2 cellular contexts compared by ENCODE assay signal in the genomic region with DNA sequence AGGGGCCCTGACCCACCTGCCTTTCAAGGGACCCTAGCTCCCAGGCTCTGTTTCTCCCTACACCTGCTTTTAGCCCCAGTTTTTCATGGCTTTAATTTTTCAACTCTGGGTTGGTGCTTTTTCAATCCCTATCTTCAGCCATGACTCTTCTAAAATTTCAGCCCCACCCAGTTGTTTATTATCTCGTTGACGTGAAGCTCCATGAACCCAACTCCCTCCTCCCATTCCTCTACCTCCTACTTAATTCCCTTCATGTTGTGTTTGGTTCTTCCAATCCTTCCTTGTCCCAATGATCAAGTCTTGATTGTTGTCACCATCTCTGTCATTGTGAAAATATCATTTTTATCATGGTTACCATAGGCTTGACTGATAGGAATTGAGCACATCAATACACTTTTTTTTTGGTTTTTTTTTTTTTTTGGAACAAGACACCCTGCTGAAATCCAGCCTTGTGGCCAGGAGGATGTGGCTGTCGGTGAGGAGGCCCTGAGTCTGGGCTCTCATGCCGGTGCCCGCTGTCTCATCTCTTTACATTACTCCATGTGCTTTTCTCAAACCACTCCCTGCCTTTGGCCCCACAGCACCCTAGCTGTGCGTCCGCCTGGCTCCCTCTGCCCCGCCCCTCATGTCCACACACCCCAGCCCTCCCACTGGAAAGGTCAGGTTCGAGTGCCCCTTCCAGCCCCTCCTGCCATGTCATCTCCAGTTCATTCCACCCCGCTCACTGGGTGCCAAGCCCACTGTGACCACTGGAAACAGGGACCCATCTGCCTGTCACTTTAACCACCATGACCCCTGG.
TF ChIP-seq lines count a peak whose summit lies in the region.

No MANE protein-coding gene starts in this region.

TF ChIP-seq in GM23338, 12 proteins besides CTCF, POLR2A, EP300 and RAD21 (continues in another document):
- TF ChIP-seq, protein P1, sequence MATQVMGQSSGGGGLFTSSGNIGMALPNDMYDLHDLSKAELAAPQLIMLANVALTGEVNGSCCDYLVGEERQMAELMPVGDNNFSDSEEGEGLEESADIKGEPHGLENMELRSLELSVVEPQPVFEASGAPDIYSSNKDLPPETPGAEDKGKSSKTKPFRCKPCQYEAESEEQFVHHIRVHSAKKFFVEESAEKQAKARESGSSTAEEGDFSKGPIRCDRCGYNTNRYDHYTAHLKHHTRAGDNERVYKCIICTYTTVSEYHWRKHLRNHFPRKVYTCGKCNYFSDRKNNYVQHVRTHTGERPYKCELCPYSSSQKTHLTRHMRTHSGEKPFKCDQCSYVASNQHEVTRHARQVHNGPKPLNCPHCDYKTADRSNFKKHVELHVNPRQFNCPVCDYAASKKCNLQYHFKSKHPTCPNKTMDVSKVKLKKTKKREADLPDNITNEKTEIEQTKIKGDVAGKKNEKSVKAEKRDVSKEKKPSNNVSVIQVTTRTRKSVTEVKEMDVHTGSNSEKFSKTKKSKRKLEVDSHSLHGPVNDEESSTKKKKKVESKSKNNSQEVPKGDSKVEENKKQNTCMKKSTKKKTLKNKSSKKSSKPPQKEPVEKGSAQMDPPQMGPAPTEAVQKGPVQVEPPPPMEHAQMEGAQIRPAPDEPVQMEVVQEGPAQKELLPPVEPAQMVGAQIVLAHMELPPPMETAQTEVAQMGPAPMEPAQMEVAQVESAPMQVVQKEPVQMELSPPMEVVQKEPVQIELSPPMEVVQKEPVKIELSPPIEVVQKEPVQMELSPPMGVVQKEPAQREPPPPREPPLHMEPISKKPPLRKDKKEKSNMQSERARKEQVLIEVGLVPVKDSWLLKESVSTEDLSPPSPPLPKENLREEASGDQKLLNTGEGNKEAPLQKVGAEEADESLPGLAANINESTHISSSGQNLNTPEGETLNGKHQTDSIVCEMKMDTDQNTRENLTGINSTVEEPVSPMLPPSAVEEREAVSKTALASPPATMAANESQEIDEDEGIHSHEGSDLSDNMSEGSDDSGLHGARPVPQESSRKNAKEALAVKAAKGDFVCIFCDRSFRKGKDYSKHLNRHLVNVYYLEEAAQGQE (IDR thresholded peaks at IDR 0.05; ENCODE audit: unreplicated experiment), result no peak
- TF ChIP-seq, protein P2, sequence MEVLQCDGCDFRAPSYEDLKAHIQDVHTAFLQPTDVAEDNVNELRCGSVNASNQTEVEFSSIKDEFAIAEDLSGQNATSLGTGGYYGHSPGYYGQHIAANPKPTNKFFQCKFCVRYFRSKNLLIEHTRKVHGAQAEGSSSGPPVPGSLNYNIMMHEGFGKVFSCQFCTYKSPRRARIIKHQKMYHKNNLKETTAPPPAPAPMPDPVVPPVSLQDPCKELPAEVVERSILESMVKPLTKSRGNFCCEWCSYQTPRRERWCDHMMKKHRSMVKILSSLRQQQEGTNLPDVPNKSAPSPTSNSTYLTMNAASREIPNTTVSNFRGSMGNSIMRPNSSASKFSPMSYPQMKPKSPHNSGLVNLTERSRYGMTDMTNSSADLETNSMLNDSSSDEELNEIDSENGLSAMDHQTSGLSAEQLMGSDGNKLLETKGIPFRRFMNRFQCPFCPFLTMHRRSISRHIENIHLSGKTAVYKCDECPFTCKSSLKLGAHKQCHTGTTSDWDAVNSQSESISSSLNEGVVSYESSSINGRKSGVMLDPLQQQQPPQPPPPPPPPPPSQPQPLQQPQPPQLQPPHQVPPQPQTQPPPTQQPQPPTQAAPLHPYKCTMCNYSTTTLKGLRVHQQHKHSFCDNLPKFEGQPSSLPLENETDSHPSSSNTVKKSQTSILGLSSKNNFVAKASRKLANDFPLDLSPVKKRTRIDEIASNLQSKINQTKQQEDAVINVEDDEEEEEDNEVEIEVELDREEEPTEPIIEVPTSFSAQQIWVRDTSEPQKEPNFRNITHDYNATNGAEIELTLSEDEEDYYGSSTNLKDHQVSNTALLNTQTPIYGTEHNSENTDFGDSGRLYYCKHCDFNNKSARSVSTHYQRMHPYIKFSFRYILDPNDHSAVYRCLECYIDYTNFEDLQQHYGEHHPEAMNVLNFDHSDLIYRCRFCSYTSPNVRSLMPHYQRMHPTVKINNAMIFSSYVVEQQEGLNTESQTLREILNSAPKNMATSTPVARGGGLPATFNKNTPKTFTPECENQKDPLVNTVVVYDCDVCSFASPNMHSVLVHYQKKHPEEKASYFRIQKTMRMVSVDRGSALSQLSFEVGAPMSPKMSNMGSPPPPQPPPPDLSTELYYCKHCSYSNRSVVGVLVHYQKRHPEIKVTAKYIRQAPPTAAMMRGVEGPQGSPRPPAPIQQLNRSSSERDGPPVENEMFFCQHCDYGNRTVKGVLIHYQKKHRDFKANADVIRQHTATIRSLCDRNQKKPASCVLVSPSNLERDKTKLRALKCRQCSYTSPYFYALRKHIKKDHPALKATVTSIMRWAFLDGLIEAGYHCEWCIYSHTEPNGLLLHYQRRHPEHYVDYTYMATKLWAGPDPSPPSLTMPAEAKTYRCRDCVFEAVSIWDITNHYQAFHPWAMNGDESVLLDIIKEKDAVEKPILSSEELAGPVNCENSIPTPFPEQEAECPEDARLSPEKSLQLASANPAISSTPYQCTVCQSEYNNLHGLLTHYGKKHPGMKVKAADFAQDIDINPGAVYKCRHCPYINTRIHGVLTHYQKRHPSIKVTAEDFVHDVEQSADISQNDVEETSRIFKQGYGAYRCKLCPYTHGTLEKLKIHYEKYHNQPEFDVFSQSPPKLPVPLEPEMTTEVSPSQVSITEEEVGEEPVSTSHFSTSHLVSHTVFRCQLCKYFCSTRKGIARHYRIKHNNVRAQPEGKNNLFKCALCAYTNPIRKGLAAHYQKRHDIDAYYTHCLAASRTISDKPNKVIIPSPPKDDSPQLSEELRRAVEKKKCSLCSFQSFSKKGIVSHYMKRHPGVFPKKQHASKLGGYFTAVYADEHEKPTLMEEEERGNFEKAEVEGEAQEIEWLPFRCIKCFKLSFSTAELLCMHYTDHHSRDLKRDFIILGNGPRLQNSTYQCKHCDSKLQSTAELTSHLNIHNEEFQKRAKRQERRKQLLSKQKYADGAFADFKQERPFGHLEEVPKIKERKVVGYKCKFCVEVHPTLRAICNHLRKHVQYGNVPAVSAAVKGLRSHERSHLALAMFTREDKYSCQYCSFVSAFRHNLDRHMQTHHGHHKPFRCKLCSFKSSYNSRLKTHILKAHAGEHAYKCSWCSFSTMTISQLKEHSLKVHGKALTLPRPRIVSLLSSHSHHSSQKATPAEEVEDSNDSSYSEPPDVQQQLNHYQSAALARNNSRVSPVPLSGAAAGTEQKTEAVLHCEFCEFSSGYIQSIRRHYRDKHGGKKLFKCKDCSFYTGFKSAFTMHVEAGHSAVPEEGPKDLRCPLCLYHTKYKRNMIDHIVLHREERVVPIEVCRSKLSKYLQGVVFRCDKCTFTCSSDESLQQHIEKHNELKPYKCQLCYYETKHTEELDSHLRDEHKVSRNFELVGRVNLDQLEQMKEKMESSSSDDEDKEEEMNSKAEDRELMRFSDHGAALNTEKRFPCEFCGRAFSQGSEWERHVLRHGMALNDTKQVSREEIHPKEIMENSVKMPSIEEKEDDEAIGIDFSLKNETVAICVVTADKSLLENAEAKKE (CRISPR knock-in tag; IDR thresholded peaks at IDR 0.05), result no peak
- TF ChIP-seq ZNF114 (CRISPR knock-in tag; IDR thresholded peaks at IDR 0.05) (no peak), JUNB (IDR thresholded peaks at IDR 0.05; ENCODE audit: unreplicated experiment) (no peak), CREB1 (CRISPR knock-in tag; IDR thresholded peaks at IDR 0.05; ENCODE audit: low read depth) (no peak), NANOG (IDR thresholded peaks at IDR 0.05; ENCODE audit: borderline replicate concordance) (no peak)
- TF ChIP-seq, protein P3, sequence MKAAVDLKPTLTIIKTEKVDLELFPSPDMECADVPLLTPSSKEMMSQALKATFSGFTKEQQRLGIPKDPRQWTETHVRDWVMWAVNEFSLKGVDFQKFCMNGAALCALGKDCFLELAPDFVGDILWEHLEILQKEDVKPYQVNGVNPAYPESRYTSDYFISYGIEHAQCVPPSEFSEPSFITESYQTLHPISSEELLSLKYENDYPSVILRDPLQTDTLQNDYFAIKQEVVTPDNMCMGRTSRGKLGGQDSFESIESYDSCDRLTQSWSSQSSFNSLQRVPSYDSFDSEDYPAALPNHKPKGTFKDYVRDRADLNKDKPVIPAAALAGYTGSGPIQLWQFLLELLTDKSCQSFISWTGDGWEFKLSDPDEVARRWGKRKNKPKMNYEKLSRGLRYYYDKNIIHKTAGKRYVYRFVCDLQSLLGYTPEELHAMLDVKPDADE (IDR thresholded peaks at IDR 0.05), result no peak

TF ChIP-seq in K562, 482 proteins besides CTCF, POLR2A, EP300 and RAD21 (continues in another document):
- TF ChIP-seq ZKSCAN8 (CRISPR knock-in tag; IDR thresholded peaks at IDR 0.05) (no peak), ZNF778 (CRISPR knock-in tag; IDR thresholded peaks at IDR 0.05) (no peak), CHCHD3 (CRISPR knock-in tag; IDR thresholded peaks at IDR 0.05) (no peak), SIN3B (IDR thresholded peaks at IDR 0.05; ENCODE audit: low read depth) (no peak), ZNF384 (IDR thresholded peaks at IDR 0.05; ENCODE audit: low read depth, low read length) (peak; percentile 50; the same call in 1 of the 2 replicates), FOXJ2 (tag; IDR thresholded peaks at IDR 0.05) (no peak), JUND (IDR thresholded peaks at IDR 0.05; ENCODE audit: borderline replicate concordance, low read depth, low read length) (no peak), JUND (tag; IDR thresholded peaks at IDR 0.05; ENCODE audit: borderline replicate concordance, low read depth, low read length) (peak; percentile 9; the same call in 1 of the 3 replicates), EHMT2 (IDR thresholded peaks at IDR 0.05) (peak; percentile 76), CEBPG (CRISPR knock-in tag; IDR thresholded peaks at IDR 0.05) (no peak), CEBPG (tag; conservative IDR thresholded peaks at IDR 0.05 in 1 of 2, IDR thresholded peaks at IDR 0.05 in 1 of 2) (no peak), RNF2 (IDR thresholded peaks at IDR 0.05) (no peak), TEAD4 (IDR thresholded peaks at IDR 0.05; ENCODE audit: low read length) (no peak), TEAD4 (CRISPR knock-in tag; IDR thresholded peaks at IDR 0.05; ENCODE audit: borderline replicate concordance) (no peak), ZNF133 (CRISPR knock-in tag; IDR thresholded peaks at IDR 0.05) (no peak), DIDO1 (tag; IDR thresholded peaks at IDR 0.05; ENCODE audit: low read depth) (no peak), DPF2 (IDR thresholded peaks at IDR 0.05) (peak; percentile 62), ATF1 (CRISPR knock-in tag; IDR thresholded peaks at IDR 0.05) (no peak), ATF1 (tag; IDR thresholded peaks at IDR 0.05) (peak; percentile 65), ZFX (CRISPR knock-in tag; IDR thresholded peaks at IDR 0.05) (no peak), U2AF1 (optimal IDR thresholded peaks at IDR 0.05; ENCODE audit: low read depth, low read length) (no peak), ZNF41 (CRISPR knock-in tag; conservative IDR thresholded peaks at IDR 0.05) (no peak), MCM5 (IDR thresholded peaks at IDR 0.05; ENCODE audit: low read depth) (no peak), ZNF3 (CRISPR knock-in tag; IDR thresholded peaks at IDR 0.05) (no peak), CAMTA2 (CRISPR knock-in tag; conservative IDR thresholded peaks at IDR 0.05) (no peak), STAT5B (CRISPR knock-in tag; IDR thresholded peaks at IDR 0.05) (no peak), MAFF (IDR thresholded peaks at IDR 0.05; ENCODE audit: low read length) (0 out of 2 replicates have a peak, but pooled peaks have one; percentile 33), ZNF76 (CRISPR knock-in tag; IDR thresholded peaks at IDR 0.05; ENCODE audit: borderline replicate concordance) (no peak)
- TF ChIP-seq, protein P4, sequence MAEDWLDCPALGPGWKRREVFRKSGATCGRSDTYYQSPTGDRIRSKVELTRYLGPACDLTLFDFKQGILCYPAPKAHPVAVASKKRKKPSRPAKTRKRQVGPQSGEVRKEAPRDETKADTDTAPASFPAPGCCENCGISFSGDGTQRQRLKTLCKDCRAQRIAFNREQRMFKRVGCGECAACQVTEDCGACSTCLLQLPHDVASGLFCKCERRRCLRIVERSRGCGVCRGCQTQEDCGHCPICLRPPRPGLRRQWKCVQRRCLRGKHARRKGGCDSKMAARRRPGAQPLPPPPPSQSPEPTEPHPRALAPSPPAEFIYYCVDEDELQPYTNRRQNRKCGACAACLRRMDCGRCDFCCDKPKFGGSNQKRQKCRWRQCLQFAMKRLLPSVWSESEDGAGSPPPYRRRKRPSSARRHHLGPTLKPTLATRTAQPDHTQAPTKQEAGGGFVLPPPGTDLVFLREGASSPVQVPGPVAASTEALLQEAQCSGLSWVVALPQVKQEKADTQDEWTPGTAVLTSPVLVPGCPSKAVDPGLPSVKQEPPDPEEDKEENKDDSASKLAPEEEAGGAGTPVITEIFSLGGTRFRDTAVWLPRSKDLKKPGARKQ (CRISPR knock-in tag; IDR thresholded peaks at IDR 0.05), result no peak
- TF ChIP-seq, protein P5, sequence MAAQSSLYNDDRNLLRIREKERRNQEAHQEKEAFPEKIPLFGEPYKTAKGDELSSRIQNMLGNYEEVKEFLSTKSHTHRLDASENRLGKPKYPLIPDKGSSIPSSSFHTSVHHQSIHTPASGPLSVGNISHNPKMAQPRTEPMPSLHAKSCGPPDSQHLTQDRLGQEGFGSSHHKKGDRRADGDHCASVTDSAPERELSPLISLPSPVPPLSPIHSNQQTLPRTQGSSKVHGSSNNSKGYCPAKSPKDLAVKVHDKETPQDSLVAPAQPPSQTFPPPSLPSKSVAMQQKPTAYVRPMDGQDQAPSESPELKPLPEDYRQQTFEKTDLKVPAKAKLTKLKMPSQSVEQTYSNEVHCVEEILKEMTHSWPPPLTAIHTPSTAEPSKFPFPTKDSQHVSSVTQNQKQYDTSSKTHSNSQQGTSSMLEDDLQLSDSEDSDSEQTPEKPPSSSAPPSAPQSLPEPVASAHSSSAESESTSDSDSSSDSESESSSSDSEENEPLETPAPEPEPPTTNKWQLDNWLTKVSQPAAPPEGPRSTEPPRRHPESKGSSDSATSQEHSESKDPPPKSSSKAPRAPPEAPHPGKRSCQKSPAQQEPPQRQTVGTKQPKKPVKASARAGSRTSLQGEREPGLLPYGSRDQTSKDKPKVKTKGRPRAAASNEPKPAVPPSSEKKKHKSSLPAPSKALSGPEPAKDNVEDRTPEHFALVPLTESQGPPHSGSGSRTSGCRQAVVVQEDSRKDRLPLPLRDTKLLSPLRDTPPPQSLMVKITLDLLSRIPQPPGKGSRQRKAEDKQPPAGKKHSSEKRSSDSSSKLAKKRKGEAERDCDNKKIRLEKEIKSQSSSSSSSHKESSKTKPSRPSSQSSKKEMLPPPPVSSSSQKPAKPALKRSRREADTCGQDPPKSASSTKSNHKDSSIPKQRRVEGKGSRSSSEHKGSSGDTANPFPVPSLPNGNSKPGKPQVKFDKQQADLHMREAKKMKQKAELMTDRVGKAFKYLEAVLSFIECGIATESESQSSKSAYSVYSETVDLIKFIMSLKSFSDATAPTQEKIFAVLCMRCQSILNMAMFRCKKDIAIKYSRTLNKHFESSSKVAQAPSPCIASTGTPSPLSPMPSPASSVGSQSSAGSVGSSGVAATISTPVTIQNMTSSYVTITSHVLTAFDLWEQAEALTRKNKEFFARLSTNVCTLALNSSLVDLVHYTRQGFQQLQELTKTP (IDR thresholded peaks at IDR 0.05; ENCODE audit: low read depth in 1 of 2, partially characterized antibody in 2 of 2), result no peak
- TF ChIP-seq, protein P6, sequence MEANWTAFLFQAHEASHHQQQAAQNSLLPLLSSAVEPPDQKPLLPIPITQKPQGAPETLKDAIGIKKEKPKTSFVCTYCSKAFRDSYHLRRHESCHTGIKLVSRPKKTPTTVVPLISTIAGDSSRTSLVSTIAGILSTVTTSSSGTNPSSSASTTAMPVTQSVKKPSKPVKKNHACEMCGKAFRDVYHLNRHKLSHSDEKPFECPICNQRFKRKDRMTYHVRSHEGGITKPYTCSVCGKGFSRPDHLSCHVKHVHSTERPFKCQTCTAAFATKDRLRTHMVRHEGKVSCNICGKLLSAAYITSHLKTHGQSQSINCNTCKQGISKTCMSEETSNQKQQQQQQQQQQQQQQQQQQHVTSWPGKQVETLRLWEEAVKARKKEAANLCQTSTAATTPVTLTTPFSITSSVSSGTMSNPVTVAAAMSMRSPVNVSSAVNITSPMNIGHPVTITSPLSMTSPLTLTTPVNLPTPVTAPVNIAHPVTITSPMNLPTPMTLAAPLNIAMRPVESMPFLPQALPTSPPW (CRISPR knock-in tag; IDR thresholded peaks at IDR 0.05), result 0 out of 2 replicates have a peak, but pooled peaks have one; percentile 28
